ENCODE assay signal across 1 cellular context in genomic region chr17:28861393-28862203, GRCh38.
TF ChIP-seq lines count a peak whose summit lies in the region.

No MANE protein-coding gene starts in this region.

TF ChIP-seq in K562, 482 proteins besides CTCF, POLR2A, EP300 and RAD21 (continued from another document and continues in another):
- TF ChIP-seq HOMEZ (CRISPR knock-in tag; IDR thresholded peaks at IDR 0.05): no peak
- no peak for TF ChIP-seq COPS2 (conservative IDR thresholded peaks at IDR 0.05)
- TF ChIP-seq CBX1 (IDR thresholded peaks at IDR 0.05; ENCODE audit: low read depth): no peak
- no peak for TF ChIP-seq SRSF1 (IDR thresholded peaks at IDR 0.05; ENCODE audit: low read depth, low read length)
- no peak for TF ChIP-seq ZNF41 (CRISPR knock-in tag; conservative IDR thresholded peaks at IDR 0.05)
- TF ChIP-seq ATF3 (IDR thresholded peaks at IDR 0.05): no peak
- TF ChIP-seq ATF3 (CRISPR knock-in tag; conservative IDR thresholded peaks at IDR 0.05): no peak
- TF ChIP-seq EZH2 (IDR thresholded peaks at IDR 0.05; ENCODE audit: borderline replicate concordance, low read depth, low read length): no peak
- TF ChIP-seq NONO (IDR thresholded peaks at IDR 0.05; ENCODE audit: low read depth in 2 of 2, low read length in 1 of 2): no peak
- TF ChIP-seq BRF2 (IDR thresholded peaks at IDR 0.05; ENCODE audit: borderline replicate concordance, insufficient read depth, insufficient read length): no peak
- no peak for TF ChIP-seq ATF1 (CRISPR knock-in tag; IDR thresholded peaks at IDR 0.05)
- TF ChIP-seq ATF1 (tag; IDR thresholded peaks at IDR 0.05): peak; percentile 54
- TF ChIP-seq SREBF1 (IDR thresholded peaks at IDR 0.05; ENCODE audit: borderline replicate concordance, low read depth, low read length): no peak
- no peak for TF ChIP-seq NEUROD1 (IDR thresholded peaks at IDR 0.05; ENCODE audit: borderline replicate concordance, low read depth, low read length, partially characterized antibody)
- no peak for TF ChIP-seq NCOA2 (IDR thresholded peaks at IDR 0.05; ENCODE audit: partially characterized antibody in 2 of 2)
- no peak for TF ChIP-seq ZNF282 (CRISPR knock-in tag; IDR thresholded peaks at IDR 0.05)
- TF ChIP-seq RAD51 (IDR thresholded peaks at IDR 0.05; ENCODE audit: borderline replicate concordance, low read depth): no peak
- TF ChIP-seq U2AF1 (optimal IDR thresholded peaks at IDR 0.05; ENCODE audit: low read depth, low read length): no peak
- TF ChIP-seq ZNF778 (CRISPR knock-in tag; IDR thresholded peaks at IDR 0.05): no peak
- no peak for TF ChIP-seq ZNF699 (CRISPR knock-in tag; IDR thresholded peaks at IDR 0.05; ENCODE audit: insufficient replicate concordance)
- no peak for TF ChIP-seq PURB (CRISPR knock-in tag; IDR thresholded peaks at IDR 0.05; ENCODE audit: low read depth)
- TF ChIP-seq USF1 (CRISPR knock-in tag; IDR thresholded peaks at IDR 0.05): no peak
- TF ChIP-seq ZNF184 (CRISPR knock-in tag; IDR thresholded peaks at IDR 0.05): no peak
- no peak for TF ChIP-seq KHSRP (IDR thresholded peaks at IDR 0.05)
- TF ChIP-seq UBTF (IDR thresholded peaks at IDR 0.05; ENCODE audit: borderline replicate concordance in 1 of 2, low read depth in 2 of 2, low read length in 2 of 2): no peak
- no peak for TF ChIP-seq TAF15 (IDR thresholded peaks at IDR 0.05; ENCODE audit: low read depth, low read length)
- TF ChIP-seq CHCHD3 (CRISPR knock-in tag; IDR thresholded peaks at IDR 0.05): no peak
- no peak; the same call in 1 of the 2 replicates for TF ChIP-seq MYNN (IDR thresholded peaks at IDR 0.05)
- TF ChIP-seq MYNN (CRISPR knock-in tag; IDR thresholded peaks at IDR 0.05): no peak
- TF ChIP-seq PTTG1 (tag; IDR thresholded peaks at IDR 0.05; ENCODE audit: low read depth): no peak
- TF ChIP-seq DIDO1 (tag; IDR thresholded peaks at IDR 0.05; ENCODE audit: low read depth): no peak
- no peak for TF ChIP-seq ZNF586 (CRISPR knock-in tag; conservative IDR thresholded peaks at IDR 0.05)
- no peak for TF ChIP-seq SNAPC5 (CRISPR knock-in tag; IDR thresholded peaks at IDR 0.05)
- TF ChIP-seq HDAC3 (IDR thresholded peaks at IDR 0.05; ENCODE audit: borderline replicate concordance, partially characterized antibody): no peak
- TF ChIP-seq NFATC3 (IDR thresholded peaks at IDR 0.05): no peak
- TF ChIP-seq HMG20A (CRISPR knock-in tag; conservative IDR thresholded peaks at IDR 0.05): no peak
- TF ChIP-seq IRF9 (tag; IDR thresholded peaks at IDR 0.05): no peak
- no peak for TF ChIP-seq CHD7 (IDR thresholded peaks at IDR 0.05; ENCODE audit: low read depth, low read length)
- TF ChIP-seq SRF (CRISPR knock-in tag; IDR thresholded peaks at IDR 0.05): peak in 1 of 2 experiments; percentile 31; a peak in 1 of 4 replicates
- no peak for TF ChIP-seq KAT8 (IDR thresholded peaks at IDR 0.05; ENCODE audit: low read depth)
- TF ChIP-seq HINFP (tag; conservative IDR thresholded peaks at IDR 0.05; ENCODE audit: low read depth): no peak
- TF ChIP-seq RBM15 (IDR thresholded peaks at IDR 0.05; ENCODE audit: insufficient read depth, low read length): no peak
- no peak for TF ChIP-seq MED1 (CRISPR knock-in tag; IDR thresholded peaks at IDR 0.05; ENCODE audit: borderline replicate concordance)
- TF ChIP-seq XRCC4 (IDR thresholded peaks at IDR 0.05; ENCODE audit: extremely low read depth, insufficient read depth, insufficient read length): no peak
- no peak for TF ChIP-seq TFAM (CRISPR knock-in tag; conservative IDR thresholded peaks at IDR 0.05)
- no peak for TF ChIP-seq CAMTA2 (CRISPR knock-in tag; conservative IDR thresholded peaks at IDR 0.05)
- TF ChIP-seq CBFA2T2 (conservative IDR thresholded peaks at IDR 0.05): no peak
- TF ChIP-seq ATF7 (IDR thresholded peaks at IDR 0.05): peak; percentile 66
- 0 out of 2 replicates have a peak, but pooled peaks have one; percentile 15 for TF ChIP-seq ZNF644 (tag; IDR thresholded peaks at IDR 0.05; ENCODE audit: low read depth)
- peak; percentile 65; the same call in 1 of the 2 replicates for TF ChIP-seq LEF1 (IDR thresholded peaks at IDR 0.05)
